Comparison of ENCODE assay signal across 1 cellular context in genomic region chr15:66740802-66741201, GRCh38.
TF ChIP-seq lines count a peak whose summit lies in the region.

No MANE protein-coding gene starts in this region.

TF ChIP-seq in HepG2, 621 proteins besides CTCF, POLR2A, EP300 and RAD21 (continued from another document):
- TF ChIP-seq, protein P1, sequence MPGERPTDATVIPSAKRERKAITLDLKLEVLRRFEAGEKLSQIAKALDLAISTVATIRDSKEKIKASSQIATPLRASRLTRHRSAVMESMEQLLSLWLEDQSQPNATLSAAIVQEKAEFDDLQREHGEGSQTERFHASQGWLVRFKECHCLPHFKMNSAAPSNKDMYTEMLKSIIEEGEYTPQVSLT (CRISPR knock-in tag; IDR thresholded peaks at IDR 0.05; ENCODE audit: borderline replicate concordance, low read depth) = no peak
- TF ChIP-seq CEBPB (IDR thresholded peaks at IDR 0.05; ENCODE audit: borderline replicate concordance, low read depth, low read length) (no peak), HOXA7 (CRISPR knock-in tag; IDR thresholded peaks at IDR 0.05) (no peak), FOXA3 (CRISPR knock-in tag; IDR thresholded peaks at IDR 0.05) (no peak), KDM3A (CRISPR knock-in tag; IDR thresholded peaks at IDR 0.05; ENCODE audit: low read depth) (no peak), FOSL2 (CRISPR knock-in tag; IDR thresholded peaks at IDR 0.05) (no peak), ADNP (CRISPR knock-in tag; IDR thresholded peaks at IDR 0.05) (no peak), ZBTB38 (CRISPR knock-in tag; IDR thresholded peaks at IDR 0.05) (no peak), ZNF670 (CRISPR knock-in tag; IDR thresholded peaks at IDR 0.05; ENCODE audit: borderline replicate concordance) (no peak), IRF2 (CRISPR knock-in tag; IDR thresholded peaks at IDR 0.05) (no peak), ARID4A (CRISPR knock-in tag; IDR thresholded peaks at IDR 0.05; ENCODE audit: borderline replicate concordance) (no peak), ISX (CRISPR knock-in tag; conservative IDR thresholded peaks at IDR 0.05) (no peak), MED13 (CRISPR knock-in tag; IDR thresholded peaks at IDR 0.05) (no peak), SMAD3 (CRISPR knock-in tag; IDR thresholded peaks at IDR 0.05) (no peak), GLI4 (CRISPR knock-in tag; IDR thresholded peaks at IDR 0.05; ENCODE audit: borderline replicate concordance) (no peak), ETV5 (CRISPR knock-in tag; IDR thresholded peaks at IDR 0.05; ENCODE audit: borderline replicate concordance) (no peak), MAFG (CRISPR knock-in tag; IDR thresholded peaks at IDR 0.05) (no peak), GATA4 (IDR thresholded peaks at IDR 0.05; ENCODE audit: borderline replicate concordance, low read depth) (no peak)
